11 cellular contexts compared by ENCODE assay signal in the genomic region with DNA sequence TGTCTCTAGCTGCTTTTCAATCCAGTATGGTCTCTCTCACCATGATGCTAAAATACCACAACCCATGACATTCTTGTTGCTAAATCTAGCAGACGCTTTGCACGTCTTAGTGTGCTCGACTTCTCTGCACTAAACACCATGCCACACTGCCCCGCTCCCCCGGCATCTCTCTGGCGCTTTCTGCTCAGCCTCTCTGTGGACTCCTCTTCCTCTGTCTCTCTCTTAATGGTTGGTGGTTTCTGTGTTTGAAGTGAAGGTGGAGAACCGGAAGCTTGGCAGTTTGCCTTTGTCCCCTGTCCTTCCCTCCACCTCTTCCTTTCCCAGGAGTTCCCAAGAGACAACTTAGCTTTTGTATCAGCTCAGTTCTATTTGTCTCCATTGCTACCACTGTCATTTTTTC. TPM values are rescaled to one million over a fixed set of nuclear protein-coding genes. Genes with fewer than 3 reads are reported as not detected.
DNase-seq lines count a peak whose midpoint lies in the region; ATAC-seq and TF ChIP-seq lines count a peak whose summit lies in the region.
"Had no signal": no experiment of that assay in that cellular context is flagged by ENCODE, and none has a peak within 500 bp of the region (broad histone marks: within the 10 kb centered on the region; RNA-seq: fewer than 3 reads in every experiment).

No MANE protein-coding gene starts in this region.

- no peak overlapping the region for H3K9ac ChIP-seq in DND-41 (ENCODE audit: low read depth, low read length)

- H3K4me3 ChIP-seq in DND-41 (ENCODE audit: low read depth in 1 of 2, low read length in 2 of 2) (no peak overlapping the region), thyroid gland (replicated peaks in 1 of 3) (no peak overlapping the region)
- H3K4me3 ChIP-seq: suprapubic skin had no signal

- peak overlapping the region; percentile 26 to 57 for H3K4me3 Mint-ChIP-seq in effector memory CD8-positive, alpha-beta T cell

- peaks cover 80% of the 10 kb centered on the region for H3K36me3 Mint-ChIP-seq in effector memory CD8-positive, alpha-beta T cell (ENCODE audit: insufficient read depth)

- H3K4me1 Mint-ChIP-seq in effector memory CD8-positive, alpha-beta T cell (ENCODE audit: low read depth in 2 of 2): peaks cover 29 to 48% of the 10 kb centered on the region in 2 donors

- no peak overlapping the region for H2AFZ ChIP-seq in DND-41 (ENCODE audit: low read depth, low read length)

- intact Hi-C loops in head of caudate nucleus (cut with DNase I) (no loop called here), thyroid gland (cut with DNase I) (no loop called here)

- H3K36me3 ChIP-seq in DND-41 (ENCODE audit: insufficient read depth, low read length) (peaks cover 74% of the 10 kb centered on the region), thyroid gland (peaks cover 50 to 53% of the 10 kb centered on the region in 2 donors)

- no peaks in the 10 kb centered on the region for H3K27me3 Mint-ChIP-seq in effector memory CD8-positive, alpha-beta T cell

- H3K4me2 ChIP-seq in DND-41 (ENCODE audit: insufficient read depth, low read length): no peak overlapping the region

- peak overlapping the region; percentile 49 to 72 for H3K27ac Mint-ChIP-seq in effector memory CD8-positive, alpha-beta T cell

- ATAC-seq in DND-41 (ENCODE audit: insufficient read depth, low read depth) (peak; percentile 73), GM19397 (IDR thresholded peaks at IDR 0.05; ENCODE audit: unreplicated experiment) (peak; percentile 66), HG03378 (IDR thresholded peaks at IDR 0.05; ENCODE audit: unreplicated experiment) (peak; percentile 59)
- peak; percentile 91 for ATAC-seq in effector memory CD8-positive, alpha-beta T cell (replicated peaks)

- H3K4me1 ChIP-seq in DND-41 (ENCODE audit: insufficient read depth, low read length) (peaks cover 4% of the 10 kb centered on the region; the same call in 1 of the 2 replicates), thyroid gland (peaks cover 0 to 4% of the 10 kb centered on the region in 2 donors)

- H3K9me3 ChIP-seq in DND-41 (ENCODE audit: insufficient read depth, low read length, severe bottlenecking) (no peaks in the 10 kb centered on the region), thyroid gland (no peaks in the 10 kb centered on the region)
- H3K9me3 ChIP-seq: suprapubic skin had no signal

- peak; percentile 19 for DNase-seq in DND-41
- no peak for DNase-seq in effector memory CD8-positive, alpha-beta T cell
- DNase-seq in NCI-H2029 treated with DMSO at 0.1 percent for 48 hours (lab: John Stamatoyannopoulos, UW): no peak
- DNase-seq in head of caudate nucleus: no peak
- DNase-seq in GDM1 (lab: John Stamatoyannopoulos, UW): no peak
- no peak for DNase-seq in thyroid gland
- DNase-seq: MM.1S, NCI-H510A treated with DMSO at 0.1 percent for 48 hours had no signal

- peaks cover 13% of the 10 kb centered on the region for H4K20me1 ChIP-seq in DND-41 (ENCODE audit: insufficient read depth, low read length)

- H3K27me3 ChIP-seq in DND-41 (ENCODE audit: insufficient read depth, low read length, poor library complexity) (no peaks in the 10 kb centered on the region), thyroid gland (no peaks in the 10 kb centered on the region)
- H3K27me3 ChIP-seq: suprapubic skin had no signal

- peaks cover 17% of the 10 kb centered on the region for H3K79me2 ChIP-seq in DND-41 (ENCODE audit: insufficient read depth, low read length)

- H3K9me3 Mint-ChIP-seq in effector memory CD8-positive, alpha-beta T cell: no peaks in the 10 kb centered on the region

- 81 to 82% methylated on average over 7 of the region's 7 CpGs for WGBS in thyroid gland, 2 donors

- TF ChIP-seq CTCF in DND-41 (IDR thresholded peaks at IDR 0.05; ENCODE audit: borderline replicate concordance, extremely low read depth, low read length, poor library complexity, severe bottlenecking) (no peak), thyroid gland (IDR thresholded peaks at IDR 0.05) (no peak)

- no peak overlapping the region for H3K27ac ChIP-seq in DND-41 (ENCODE audit: low read length)
- no peak overlapping the region for H3K27ac ChIP-seq in thyroid gland
- H3K27ac ChIP-seq: suprapubic skin had no signal

- no peak for TF ChIP-seq POLR2A in thyroid gland (IDR thresholded peaks at IDR 0.05)

RNA-seq across cellular contexts. Expression of gene ERCC5, which starts 8.8 kb away (rescaled TPM):
- 100 to 1,000 TPM in 2 of 4 donors, 10 to 100 TPM in 2; 57.2 to 119 (median 102) TPM for total RNA-seq in thyroid gland

RNA-seq across cellular contexts. Expression of gene BIVM, which starts 55.8 kb away (rescaled TPM):
- 10 to 100 TPM; 16.5 to 27.2 (median 25.5) TPM for total RNA-seq in thyroid gland

RNA-seq across cellular contexts. Expression of gene POGLUT2, which starts 55.9 kb away (rescaled TPM):
- 10 to 100 TPM in 1 of 4 donors, 1 to 10 TPM in 3; 2.8 to 10.2 (median 3.5) TPM for total RNA-seq in thyroid gland
